In the genomic region with DNA sequence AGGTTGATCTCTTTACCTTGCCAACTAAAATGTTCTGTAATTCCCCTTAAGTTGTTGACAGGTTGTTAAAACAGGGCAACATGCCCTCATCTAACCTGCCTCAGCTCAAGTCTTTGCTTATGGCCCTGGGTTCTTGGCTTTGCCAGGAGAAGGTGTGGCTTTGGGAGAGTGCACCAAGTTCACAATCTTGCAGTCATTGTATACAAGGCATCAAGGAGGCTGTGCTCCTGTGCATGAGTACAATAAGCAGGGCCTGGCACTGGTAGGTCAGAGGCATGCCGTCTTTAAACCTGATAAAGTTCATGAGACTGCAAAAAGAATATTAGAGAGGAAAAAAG, we compare ENCODE assay signal across 1 cellular context. TPM values are rescaled to one million over a fixed set of nuclear protein-coding genes. Genes with fewer than 3 reads are reported as not detected.
"Had no signal": no experiment of that assay in that cellular context is flagged by ENCODE, and none has a peak within 500 bp of the region (broad histone marks: within the 10 kb centered on the region; RNA-seq: fewer than 3 reads in every experiment).

No MANE protein-coding gene starts in this region.

RNA-seq across cellular contexts. Expression of gene AREG, which starts 30.1 kb away (rescaled TPM):
- total RNA-seq: occipital lobe had no signal
